In the genomic region with DNA sequence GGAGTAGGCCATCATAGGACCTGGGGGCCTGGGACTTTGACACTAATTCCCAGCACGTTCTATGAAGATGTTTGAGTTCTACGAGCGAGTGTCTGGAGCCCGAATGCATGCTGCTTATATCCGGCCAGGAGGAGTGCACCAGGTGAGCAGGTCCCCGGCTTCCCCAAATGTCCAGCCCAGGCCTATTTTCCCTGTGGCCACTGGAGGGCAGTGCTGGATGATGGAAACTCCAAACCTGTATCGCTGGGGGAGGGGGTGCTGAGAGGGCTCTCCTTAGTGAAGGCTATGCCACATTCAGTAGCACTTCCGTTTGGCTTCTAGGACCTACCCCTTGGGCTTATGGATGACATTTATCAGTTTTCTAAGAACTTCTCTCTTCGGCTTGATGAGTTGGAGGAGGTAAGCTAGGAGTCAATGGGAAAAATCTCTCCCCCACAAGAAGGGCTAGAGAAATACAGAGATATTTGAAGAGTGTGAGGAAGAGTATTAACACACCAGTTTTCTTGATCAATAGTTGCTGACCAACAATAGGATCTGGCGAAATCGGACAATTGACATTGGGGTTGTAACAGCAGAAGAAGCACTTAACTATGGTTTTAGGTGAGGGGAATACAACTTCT, we compare ENCODE assay signal across 8 cellular contexts. TPM values are rescaled to one million over a fixed set of nuclear protein-coding genes. Genes with fewer than 3 reads are reported as not detected.
DNase-seq lines count a peak whose midpoint lies in the region; ATAC-seq and TF ChIP-seq lines count a peak whose summit lies in the region.

No MANE protein-coding gene starts in this region.

- peaks cover 37% of the 10 kb centered on the region for H3K4me1 Mint-ChIP-seq in activated naive CD4-positive, alpha-beta T cell treated with anti-CD3 and anti-CD28 coated beads for 36 hours (ENCODE audit: low read depth)
- H3K4me1 Mint-ChIP-seq in glutamatergic neuron (ENCODE audit: low read depth, unreplicated experiment), result no peaks in the 10 kb centered on the region

- CTCF ChIA-PET in activated naive CD4-positive, alpha-beta T cell treated with anti-CD3 and anti-CD28 coated beads for 36 hours (lab: Charles Lee), result interaction anchor here (0.8 to 13.3 kb wide), 9 partner anchors 8 to 172 kb away, joined by 3 to 196 read pairs (median 9); a partner anchor contains a TSS

- TF ChIP-seq CTCF in AG09309 (IDR thresholded peaks at IDR 0.05; ENCODE audit: control insufficient read depth, insufficient read depth, low read depth, low read length, missing control alignments) (peak; percentile 93), glutamatergic neuron (IDR thresholded peaks at IDR 0.05; ENCODE audit: partially characterized antibody, unreplicated experiment) (peak; percentile 79)

- intact Hi-C loops in activated naive CD4-positive, alpha-beta T cell treated with anti-CD3 and anti-CD28 coated beads for 36 hours (cut with micrococcal nuclease), result loop anchor here (1.0 kb wide), 1 partner anchor 15 kb away; no protein-coding TSS in a partner anchor

- H3K4me3 Mint-ChIP-seq in activated naive CD4-positive, alpha-beta T cell treated with anti-CD3 and anti-CD28 coated beads for 36 hours, result no peak overlapping the region
- no peak overlapping the region for H3K4me3 Mint-ChIP-seq in glutamatergic neuron (ENCODE audit: unreplicated experiment)

- no peak overlapping the region for H3K4me3 ChIP-seq in AG09309 (ENCODE audit: control insufficient read depth, low read depth, low read length)

- no peaks in the 10 kb centered on the region for H3K27me3 Mint-ChIP-seq in activated naive CD4-positive, alpha-beta T cell treated with anti-CD3 and anti-CD28 coated beads for 36 hours (ENCODE audit: low read depth)
- H3K27me3 Mint-ChIP-seq in glutamatergic neuron (ENCODE audit: unreplicated experiment), result peaks cover 3% of the 10 kb centered on the region

- H3K9me3 Mint-ChIP-seq in activated naive CD4-positive, alpha-beta T cell treated with anti-CD3 and anti-CD28 coated beads for 36 hours, result no peaks in the 10 kb centered on the region
- H3K9me3 Mint-ChIP-seq in glutamatergic neuron (ENCODE audit: unreplicated experiment), result peaks cover 5% of the 10 kb centered on the region

- ATAC-seq in SK-N-SH treated with all-trans-retinoic acid at 6 μM for 48 hours, result peak; percentile 97
- no peak for ATAC-seq in GM18870 (IDR thresholded peaks at IDR 0.05; ENCODE audit: unreplicated experiment)

- H3K27ac Mint-ChIP-seq in activated naive CD4-positive, alpha-beta T cell treated with anti-CD3 and anti-CD28 coated beads for 36 hours, result peak overlapping the region; percentile 50
- peak overlapping the region; percentile 30 for H3K27ac Mint-ChIP-seq in glutamatergic neuron (ENCODE audit: unreplicated experiment)

- peaks cover 61% of the 10 kb centered on the region for H3K36me3 Mint-ChIP-seq in activated naive CD4-positive, alpha-beta T cell treated with anti-CD3 and anti-CD28 coated beads for 36 hours (ENCODE audit: low read depth)
- H3K36me3 Mint-ChIP-seq in glutamatergic neuron (ENCODE audit: unreplicated experiment), result peaks cover 9% of the 10 kb centered on the region

- DNase-seq in AG09309 (ENCODE audit: low read depth), result no peak
- peak; percentile 63 for DNase-seq in GM19238 (ENCODE audit: insufficient read length, low spot score)
- DNase-seq in NAMALWA (ENCODE audit: low spot score), result peak; percentile 94
- DNase-seq in activated naive CD4-positive, alpha-beta T cell treated with anti-CD3 and anti-CD28 coated beads for 36 hours, result peak; percentile 86
- DNase-seq in glutamatergic neuron, result peak; percentile 82
- DNase-seq in pons (ENCODE audit: low spot score), result peak; percentile 78

TF ChIP-seq in SK-N-SH treated with all-trans-retinoic acid at 6 μM for 48 hours, 23 proteins besides CTCF, POLR2A, EP300 and RAD21:
- TF ChIP-seq ZNF8 (CRISPR knock-in tag; IDR thresholded peaks at IDR 0.05) (no peak), ZNF70 (CRISPR knock-in tag; IDR thresholded peaks at IDR 0.05) (no peak), RARB (CRISPR knock-in tag; IDR thresholded peaks at IDR 0.05) (no peak), ZC3H10 (CRISPR knock-in tag; IDR thresholded peaks at IDR 0.05) (no peak), CSDC2 (CRISPR knock-in tag; IDR thresholded peaks at IDR 0.05) (no peak), ZNF565 (CRISPR knock-in tag; conservative IDR thresholded peaks at IDR 0.05; ENCODE audit: low read depth) (no peak), ARNTL (CRISPR knock-in tag; IDR thresholded peaks at IDR 0.05; ENCODE audit: borderline replicate concordance, low read depth) (no peak)
- TF ChIP-seq, protein P1, sequence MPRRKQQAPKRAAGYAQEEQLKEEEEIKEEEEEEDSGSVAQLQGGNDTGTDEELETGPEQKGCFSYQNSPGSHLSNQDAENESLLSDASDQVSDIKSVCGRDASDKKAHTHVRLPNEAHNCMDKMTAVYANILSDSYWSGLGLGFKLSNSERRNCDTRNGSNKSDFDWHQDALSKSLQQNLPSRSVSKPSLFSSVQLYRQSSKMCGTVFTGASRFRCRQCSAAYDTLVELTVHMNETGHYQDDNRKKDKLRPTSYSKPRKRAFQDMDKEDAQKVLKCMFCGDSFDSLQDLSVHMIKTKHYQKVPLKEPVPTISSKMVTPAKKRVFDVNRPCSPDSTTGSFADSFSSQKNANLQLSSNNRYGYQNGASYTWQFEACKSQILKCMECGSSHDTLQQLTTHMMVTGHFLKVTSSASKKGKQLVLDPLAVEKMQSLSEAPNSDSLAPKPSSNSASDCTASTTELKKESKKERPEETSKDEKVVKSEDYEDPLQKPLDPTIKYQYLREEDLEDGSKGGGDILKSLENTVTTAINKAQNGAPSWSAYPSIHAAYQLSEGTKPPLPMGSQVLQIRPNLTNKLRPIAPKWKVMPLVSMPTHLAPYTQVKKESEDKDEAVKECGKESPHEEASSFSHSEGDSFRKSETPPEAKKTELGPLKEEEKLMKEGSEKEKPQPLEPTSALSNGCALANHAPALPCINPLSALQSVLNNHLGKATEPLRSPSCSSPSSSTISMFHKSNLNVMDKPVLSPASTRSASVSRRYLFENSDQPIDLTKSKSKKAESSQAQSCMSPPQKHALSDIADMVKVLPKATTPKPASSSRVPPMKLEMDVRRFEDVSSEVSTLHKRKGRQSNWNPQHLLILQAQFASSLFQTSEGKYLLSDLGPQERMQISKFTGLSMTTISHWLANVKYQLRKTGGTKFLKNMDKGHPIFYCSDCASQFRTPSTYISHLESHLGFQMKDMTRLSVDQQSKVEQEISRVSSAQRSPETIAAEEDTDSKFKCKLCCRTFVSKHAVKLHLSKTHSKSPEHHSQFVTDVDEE (CRISPR knock-in tag; IDR thresholded peaks at IDR 0.05), result no peak

RNA-seq across cellular contexts. Expression of a gene that starts 5.2 kb away (rescaled TPM):
- total RNA-seq in activated naive CD4-positive, alpha-beta T cell treated with anti-CD3 and anti-CD28 coated beads for 36 hours, result 1 to 10 TPM in 1 of 2 experiments, under 1 TPM in 1; 0.74 to 1.6 TPM
- 1.3 TPM for total RNA-seq in glutamatergic neuron (ENCODE audit: unreplicated experiment)

RNA-seq across cellular contexts. Expression of a gene that starts 7.7 kb away (rescaled TPM):
- 100 to 1,000 TPM; 126 to 130 TPM for total RNA-seq in activated naive CD4-positive, alpha-beta T cell treated with anti-CD3 and anti-CD28 coated beads for 36 hours
- 112 TPM for total RNA-seq in glutamatergic neuron (ENCODE audit: unreplicated experiment)

RNA-seq across cellular contexts. Expression of a gene that starts 11.0 kb away (rescaled TPM):
- total RNA-seq in activated naive CD4-positive, alpha-beta T cell treated with anti-CD3 and anti-CD28 coated beads for 36 hours, result 10 to 100 TPM in 1 of 2 experiments, 1 to 10 TPM in 1; 6.5 to 10.6 TPM
- total RNA-seq in glutamatergic neuron (ENCODE audit: unreplicated experiment), result 12.3 TPM

RNA-seq across cellular contexts. Expression of a gene that starts 13.5 kb away (rescaled TPM):
- not detected for total RNA-seq in activated naive CD4-positive, alpha-beta T cell treated with anti-CD3 and anti-CD28 coated beads for 36 hours
- not detected for total RNA-seq in glutamatergic neuron (ENCODE audit: unreplicated experiment)

RNA-seq across cellular contexts. Expression of a gene that starts 16.0 kb away (rescaled TPM):
- 10 to 100 TPM; 13.2 to 14.3 TPM for total RNA-seq in activated naive CD4-positive, alpha-beta T cell treated with anti-CD3 and anti-CD28 coated beads for 36 hours
- total RNA-seq in glutamatergic neuron (ENCODE audit: unreplicated experiment), result 20.7 TPM
